Comparison of ENCODE assay signal across 9 cellular contexts in genomic region chr19:29672319-29672932, GRCh38. TPM values are rescaled to one million over a fixed set of nuclear protein-coding genes. Genes with fewer than 3 reads are reported as not detected.
A peak's percentile ranks its signal among the peaks of the same experiment; 100 is the strongest.
DNase-seq lines count a peak whose midpoint lies in the region; ATAC-seq, FAIRE-seq and TF ChIP-seq lines count a peak whose summit lies in the region.
"Had no signal": no experiment of that assay in that cellular context is flagged by ENCODE, and none has a peak within 500 bp of the region (broad histone marks: within the 10 kb centered on the region; RNA-seq: fewer than 3 reads in every experiment).

No MANE protein-coding gene starts in this region.

- peak overlapping the region; percentile 61 for H2AK9ac ChIP-seq in IMR-90 (replicated peaks; ENCODE audit: low read depth, low read length, poor library complexity)

- no peak overlapping the region for H2BK120ac ChIP-seq in IMR-90 (ENCODE audit: low read depth, low read length)
- no peak overlapping the region for H2BK120ac ChIP-seq in trophoblast cell (ENCODE audit: insufficient read depth, low read length, poor library complexity)

- DNase-seq in CD4-positive, CD25-positive, alpha-beta regulatory T cell, result no peak
- no peak for DNase-seq in IMR-90
- no peak for DNase-seq in GM12878 (ENCODE audit: low read depth, low spot score)
- DNase-seq in trophoblast cell, result no peak
- DNase-seq in SIG-M5 treated with dmso at 0.1 percent for 504 hours (lab: John Stamatoyannopoulos, UW; ENCODE audit: unreplicated experiment), result no peak
- no peak for DNase-seq in cerebellar cortex (ENCODE audit: low spot score)
- no peak for DNase-seq in brain microvascular endothelial cell
- DNase-seq: NCI-H510A treated with DMSO at 0.1 percent for 48 hours had no signal

- H3K14ac ChIP-seq in IMR-90 (replicated peaks; ENCODE audit: low read depth, low read length), result no peak overlapping the region
- peak overlapping the region; percentile 1 for H3K14ac ChIP-seq in trophoblast cell (ENCODE audit: low read length)

- H2AK5ac ChIP-seq in IMR-90 (ENCODE audit: low read depth, low read length) (no peak overlapping the region), trophoblast cell (ENCODE audit: low read length) (no peak overlapping the region)

- H2BK5ac ChIP-seq in IMR-90 (ENCODE audit: low read depth, low read length, poor library complexity, severe bottlenecking), result no peak overlapping the region
- H2BK5ac ChIP-seq in trophoblast cell (ENCODE audit: low read depth, low read length, poor library complexity), result no peak overlapping the region

- no peaks in the 10 kb centered on the region for H3K9me3 ChIP-seq in CD4-positive, CD25-positive, alpha-beta regulatory T cell (ENCODE audit: control insufficient read depth in 2 of 2, low read length in 2 of 2)
- H3K9me3 ChIP-seq in IMR-90 (ENCODE audit: control insufficient read depth, insufficient read depth, low read length), result no peaks in the 10 kb centered on the region
- H3K9me3 ChIP-seq in GM12878 (replicated peaks; ENCODE audit: control insufficient read depth, insufficient read depth, low read length), result no peaks in the 10 kb centered on the region
- no peaks in the 10 kb centered on the region for H3K9me3 ChIP-seq in trophoblast cell (ENCODE audit: insufficient read depth, low read depth, low read length)

- H3K9me3 Mint-ChIP-seq in CD4-positive, CD25-positive, alpha-beta regulatory T cell, result no peaks in the 10 kb centered on the region

- peaks cover 24% of the 10 kb centered on the region for H3K36me3 Mint-ChIP-seq in CD4-positive, CD25-positive, alpha-beta regulatory T cell

- FAIRE-seq in GM12878 (lab: Jason Lieb, UNC), result peak; percentile 68

- H4K12ac ChIP-seq in trophoblast cell (ENCODE audit: low read depth, low read length), result no peak overlapping the region

- H3K36me3 ChIP-seq in CD4-positive, CD25-positive, alpha-beta regulatory T cell (ENCODE audit: control insufficient read depth, insufficient read depth, low read length), result peaks cover 34% of the 10 kb centered on the region
- H3K36me3 ChIP-seq in IMR-90 (ENCODE audit: control insufficient read depth, insufficient read depth, low read length) (peaks cover 23% of the 10 kb centered on the region; the same call in 1 of the 2 replicates), GM12878 (ENCODE audit: control insufficient read depth in 2 of 2, insufficient read depth in 2 of 2, low read length in 1 of 2) (peaks cover 8 to 35% of the 10 kb centered on the region in 2 experiments), trophoblast cell (ENCODE audit: control insufficient read depth in 1 of 2, insufficient read depth in 2 of 2, low read length in 2 of 2) (peaks cover 28 to 30% of the 10 kb centered on the region in 2 experiments), brain microvascular endothelial cell (replicated peaks) (peaks cover 19% of the 10 kb centered on the region)

- H4K5ac ChIP-seq in IMR-90 (ENCODE audit: low read depth, low read length), result no peak overlapping the region

- peak overlapping the region; percentile 77 to 91 (median 85) for H3K4me3 Mint-ChIP-seq in CD4-positive, CD25-positive, alpha-beta regulatory T cell

- H3K9ac ChIP-seq in IMR-90 (ENCODE audit: low read depth, low read length), result no peak overlapping the region
- H3K9ac ChIP-seq in GM12878 (ENCODE audit: control insufficient read depth, insufficient read depth, low read length), result peak overlapping the region; percentile 50
- H3K9ac ChIP-seq in trophoblast cell (ENCODE audit: low read length), result no peak overlapping the region

- H3K4me1 Mint-ChIP-seq in CD4-positive, CD25-positive, alpha-beta regulatory T cell, result peaks cover 5 to 89% (median 50%) of the 10 kb centered on the region in 4 donors

- 94% methylated on average over 7 of the region's 8 CpGs; no CpG with 5 or more reads in 1 of the 2 experiments for whole genome bisulfite sequencing in IMR-90 (ENCODE audit: extremely low coverage in 2 of 2, insufficient read length in 1 of 2), 2 experiments
- WGBS in GM12878 (ENCODE audit: insufficient coverage, insufficient replicate concordance, low lambda C conversion rate, missing lambda C conversion rate), result 46% methylated on average over 8 of the region's 8 CpGs
- WGBS in trophoblast cell (ENCODE audit: extremely low coverage, insufficient coverage, insufficient read length), result no CpG with 5 or more reads among the region's 8 CpGs

- H4K91ac ChIP-seq in IMR-90 (ENCODE audit: insufficient read depth, low read depth, low read length) (no peak overlapping the region), trophoblast cell (ENCODE audit: low read depth, low read length) (peak overlapping the region; percentile 31)

- H3K27me3 Mint-ChIP-seq in CD4-positive, CD25-positive, alpha-beta regulatory T cell, result no peaks in the 10 kb centered on the region

- ATAC-seq in CD4-positive, CD25-positive, alpha-beta regulatory T cell (ENCODE audit: low read depth in 2 of 2), result no peak
- ATAC-seq in IMR-90 (ENCODE audit: low read depth) (no peak), GM12878 (no peak), GM18520 (IDR thresholded peaks at IDR 0.05; ENCODE audit: unreplicated experiment) (no peak)

- H2BK15ac ChIP-seq in IMR-90 (ENCODE audit: low read depth, low read length), result no peak overlapping the region

- H3K4ac ChIP-seq in IMR-90 (ENCODE audit: low read depth, low read length) (no peak overlapping the region), trophoblast cell (ENCODE audit: low read depth, low read length) (peak overlapping the region; percentile 1)

- CTCF ChIA-PET in IMR-90 (lab: Yijun Ruan, JAX), result interaction anchor here (0.9 kb wide), 1 partner anchor 10 kb away, joined by 4 read pairs; no protein-coding TSS in a partner anchor
- CTCF ChIA-PET in GM12878 (lab: Yijun Ruan, JAX), result interaction anchor here (0.8 to 3.6 kb wide), 14 partner anchors 9 to 164 kb away, joined by 3 to 45 read pairs (median 5); partner anchors contain the start of genes C19orf12 and POP4

- H4K8ac ChIP-seq in IMR-90 (ENCODE audit: low read depth in 2 of 2, low read length in 2 of 2) (no peak overlapping the region), trophoblast cell (ENCODE audit: low read depth, low read length) (no peak overlapping the region)

- POLR2A ChIA-PET in IMR-90 (lab: Charles Lee; ENCODE audit: unreplicated experiment), result no interaction called here
- POLR2A ChIA-PET in GM12878 (lab: Charles Lee), result interaction anchor here (0.6 to 2.8 kb wide), 6 partner anchors 27 to 1203 kb away, joined by 3 to 13 read pairs (median 4); partner anchors contain the start of genes C19orf12 and POP4

- BruUV-seq in IMR-90 (replicated peaks; lab: Mats Ljungman, UMichigan), result no TSS peak
- no TSS peak for BruUV-seq in GM12878 (replicated peaks; lab: Mats Ljungman, UMichigan)

- RAD21 ChIA-PET in GM12878 (lab: Charles Lee; ENCODE audit: unreplicated experiment), result interaction anchor here (1.0 to 3.0 kb wide), 8 partner anchors 22 to 172 kb away, joined by 3 to 22 read pairs (median 5); partner anchors contain the start of genes C19orf12 and POP4

- H3K79me1 ChIP-seq in IMR-90 (ENCODE audit: low read depth in 1 of 2, low read length in 2 of 2), result peaks cover 26 to 58% of the 10 kb centered on the region in 2 experiments
- peaks cover 6% of the 10 kb centered on the region for H3K79me1 ChIP-seq in trophoblast cell (ENCODE audit: low read length)

- no peak for TF ChIP-seq EP300 in GM12878 (IDR thresholded peaks at IDR 0.05; ENCODE audit: borderline replicate concordance in 1 of 2, control insufficient read depth in 1 of 2, low read depth in 2 of 2, low read length in 2 of 2)

- no peak overlapping the region for H3K23ac ChIP-seq in IMR-90 (ENCODE audit: low read depth, low read length)
- no peak overlapping the region for H3K23ac ChIP-seq in trophoblast cell (ENCODE audit: low read length)

- H2BK20ac ChIP-seq in IMR-90 (ENCODE audit: low read depth, low read length), result no peak overlapping the region

- peaks cover 12% of the 10 kb centered on the region for H3K9me1 ChIP-seq in IMR-90 (ENCODE audit: insufficient read depth, low read length)

- H3K79me2 ChIP-seq in GM12878 (ENCODE audit: control insufficient read depth, insufficient read depth, low read length) (peaks cover 65% of the 10 kb centered on the region), trophoblast cell (ENCODE audit: control insufficient read depth, insufficient read depth, low read length, poor library complexity) (peaks cover 1% of the 10 kb centered on the region)

- peaks cover 30% of the 10 kb centered on the region for H4K20me1 ChIP-seq in IMR-90 (ENCODE audit: insufficient read depth, low read length)
- no peaks in the 10 kb centered on the region for H4K20me1 ChIP-seq in GM12878 (ENCODE audit: control insufficient read depth, insufficient read depth)

- in situ Hi-C loops in IMR-90 (cut with MboI; ENCODE audit: low sequenced_read_pairs) (no loop called here), GM12878 (cut with MboI) (no loop called here), brain microvascular endothelial cell (cut with HindIII; ENCODE audit: low pct_ligation_motif_present, low sequenced_read_pairs) (no loop called here)

- H3K56ac ChIP-seq in IMR-90 (ENCODE audit: extremely low read depth, insufficient read depth, low read length), result no peak overlapping the region

- H2BK12ac ChIP-seq in trophoblast cell (ENCODE audit: low read length), result no peak overlapping the region

- peak overlapping the region; percentile 97 to 99 (median 99) for H3K27ac Mint-ChIP-seq in CD4-positive, CD25-positive, alpha-beta regulatory T cell

- TF ChIP-seq POLR2A in IMR-90 (IDR thresholded peaks at IDR 0.05; ENCODE audit: low read depth, low read length), result no peak
- no peak for TF ChIP-seq POLR2A in GM12878 (IDR thresholded peaks at IDR 0.05; ENCODE audit: low read depth, low read length)

- peak overlapping the region; percentile 94 for H3K27ac ChIP-seq in CD4-positive, CD25-positive, alpha-beta regulatory T cell (ENCODE audit: insufficient read depth, low read length, poor library complexity, severe bottlenecking)
- H3K27ac ChIP-seq in IMR-90 (ENCODE audit: insufficient read depth, low read length), result no peak overlapping the region
- peak overlapping the region; percentile 89 for H3K27ac ChIP-seq in GM12878 (ENCODE audit: control insufficient read depth, insufficient read depth)
- H3K27ac ChIP-seq in trophoblast cell (ENCODE audit: low read depth, low read length), result no peak overlapping the region
- H3K27ac ChIP-seq in brain microvascular endothelial cell, result no peak overlapping the region

- dilution Hi-C loops in IMR-90 (cut with HindIII; ENCODE audit: low sequenced_read_pairs, unreplicated experiment), result no loop called here

- SMC1A ChIA-PET in GM12878 (lab: Charles Lee; ENCODE audit: uncharacterized antibody, unreplicated experiment), result interaction anchor here (0.6 to 4.0 kb wide), 7 partner anchors 9 to 1591 kb away, joined by 3 to 22 read pairs (median 5); partner anchors contain the start of genes C19orf12 and POP4

- H3K4me3 ChIP-seq in CD4-positive, CD25-positive, alpha-beta regulatory T cell (ENCODE audit: low read depth, low read length), result peak overlapping the region; percentile 76
- H3K4me3 ChIP-seq in IMR-90 (ENCODE audit: insufficient read depth, low read depth, low read length) (no peak overlapping the region), GM12878 (peak overlapping the region; percentile 59), trophoblast cell (ENCODE audit: low read depth, low read length) (no peak overlapping the region), brain microvascular endothelial cell (ENCODE audit: low read depth, low read length) (no peak overlapping the region)

- no peak overlapping the region for H2AFZ ChIP-seq in IMR-90 (replicated peaks; ENCODE audit: low read length, poor library complexity)
- H2AFZ ChIP-seq in GM12878 (ENCODE audit: control insufficient read depth, low read depth, low read length), result no peak overlapping the region
- no peak overlapping the region for H2AFZ ChIP-seq in trophoblast cell (ENCODE audit: insufficient read depth, low read length, poor library complexity)

- H3K18ac ChIP-seq in IMR-90 (ENCODE audit: low read depth, low read length), result no peak overlapping the region
- H3K18ac ChIP-seq in trophoblast cell (ENCODE audit: low read length), result peak overlapping the region; percentile 22

- no peaks in the 10 kb centered on the region for H3K27me3 ChIP-seq in CD4-positive, CD25-positive, alpha-beta regulatory T cell (ENCODE audit: control insufficient read depth, insufficient read depth, low read length)
- H3K27me3 ChIP-seq in IMR-90 (ENCODE audit: control insufficient read depth, insufficient read depth, low read length) (no peaks in the 10 kb centered on the region), GM12878 (replicated peaks in 1 of 2; ENCODE audit: control insufficient read depth in 2 of 2, insufficient read depth in 2 of 2, low read length in 1 of 2) (no peaks in the 10 kb centered on the region), trophoblast cell (ENCODE audit: insufficient read depth, low read length) (no peaks in the 10 kb centered on the region), brain microvascular endothelial cell (replicated peaks) (no peaks in the 10 kb centered on the region)

- TF ChIP-seq RAD21 in IMR-90 (IDR thresholded peaks at IDR 0.05; ENCODE audit: low read length), result no peak
- TF ChIP-seq RAD21 in GM12878 (IDR thresholded peaks at IDR 0.05; ENCODE audit: insufficient read depth, low read depth, low read length), result no peak

- peaks cover 100% of the 10 kb centered on the region for H3K4me1 ChIP-seq in CD4-positive, CD25-positive, alpha-beta regulatory T cell (ENCODE audit: control insufficient read depth, insufficient read depth, low read length, poor library complexity, severe bottlenecking)
- H3K4me1 ChIP-seq in IMR-90 (ENCODE audit: control insufficient read depth, insufficient read depth, low read length) (peaks cover 8% of the 10 kb centered on the region), GM12878 (ENCODE audit: control insufficient read depth, insufficient read depth, low read length) (peaks cover 58% of the 10 kb centered on the region), trophoblast cell (ENCODE audit: control insufficient read depth in 1 of 2, insufficient read depth in 2 of 2, low read length in 2 of 2) (peaks cover 6 to 8% of the 10 kb centered on the region in 2 experiments)

- no peak for TF ChIP-seq CTCF in IMR-90 (conservative IDR thresholded peaks at IDR 0.05; ENCODE audit: low read depth, low read length)
- TF ChIP-seq CTCF in GM12878 (IDR thresholded peaks at IDR 0.05 in 2 of 3, conservative IDR thresholded peaks at IDR 0.05 in 1 of 3; ENCODE audit: control insufficient read depth in 2 of 3, extremely low read depth in 1 of 3, insufficient read depth in 1 of 3, low read depth in 3 of 3, low read length in 3 of 3), result no peak
- TF ChIP-seq CTCF in brain microvascular endothelial cell (IDR thresholded peaks at IDR 0.05; ENCODE audit: low read depth, low read length, missing control alignments), result no peak

- intact Hi-C loops in IMR-90 (cut with micrococcal nuclease), result no loop called here
- intact Hi-C loops in GM12878 (cut with micrococcal nuclease; ENCODE audit: unreplicated experiment), result no loop called here

- H3K4me2 ChIP-seq in IMR-90 (ENCODE audit: low read depth, low read length), result no peak overlapping the region
- peak overlapping the region; percentile 77 for H3K4me2 ChIP-seq in GM12878 (ENCODE audit: control insufficient read depth, insufficient read depth)
- H3K4me2 ChIP-seq in trophoblast cell (ENCODE audit: low read length), result no peak overlapping the region

RNA-seq across cellular contexts. Expression of gene PLEKHF1, which starts 7.2 kb away (rescaled TPM):
- total RNA-seq in CD4-positive, CD25-positive, alpha-beta regulatory T cell, result 21.0 TPM
- polyA plus RNA-seq in CD4-positive, CD25-positive, alpha-beta regulatory T cell, result 10 to 100 TPM; 23.5 to 49.3 (median 35.2) TPM
- 4.7 and 5.0 TPM in 2 replicates for total RNA-seq in IMR-90 (2012; rRNA removed)
- 6.6 and 7.2 TPM in 2 replicates for polyA plus RNA-seq in IMR-90 (2012; rRNA removed)
- polyA plus RNA-seq in IMR-90 (2012; cell fraction: cytosol; rRNA removed), result 7.0 and 12.9 TPM in 2 replicates
- 10.8 and 25.4 TPM in 2 replicates for polyA plus RNA-seq in IMR-90 (2012; cell fraction: nucleus; rRNA removed; ENCODE audit: low replicate concordance)
- total RNA-seq in GM12878 (2013; cell fraction: nucleolus; rRNA removed), result 27.3 and 32.2 TPM in 2 replicates
- 18.6 and 20.2 TPM in 2 replicates for total RNA-seq in GM12878 (2014; rRNA removed)
- 2.5 and 4.0 TPM in 2 replicates for total RNA-seq in GM12878 (2014; rRNA removed; fragmentation: Illumina TruSeq; extraction: Trizol)
- 17.6 and 19.1 TPM in 2 replicates for total RNA-seq in GM12878 (2021)
- 1.8 TPM for polyA plus RNA-seq in GM12878 (2011; ENCODE audit: low read depth)
- polyA plus RNA-seq in GM12878 (2011; rRNA removed), result 6.0 and 15.8 TPM in 2 replicates
- 25.9 and 36.4 TPM in 2 replicates for polyA plus RNA-seq in GM12878 (2011; cell fraction: cytosol; rRNA removed)
- polyA plus RNA-seq in GM12878 (2011; cell fraction: nucleus; rRNA removed), result 40.4 and 43.7 TPM in 2 replicates
- polyA plus RNA-seq in GM12878 (2012), result 6.0 and 11.1 TPM in 2 replicates
- 0.19 and 2.4 TPM in 2 replicates for polyA plus RNA-seq in GM12878 (2014; fragmentation: Illumina TruSeq; extraction: Trizol)
- under 1 TPM; 0.10 to 0.31 TPM for polyA plus RNA-seq in GM12878 (2014; fragmentation: Nextera tagmentation; extraction: Ambion mirVana)
- 20.3 and 23.0 TPM in 2 replicates for polyA plus RNA-seq in GM12878 (2014; rRNA removed)
- polyA plus RNA-seq in GM12878 (2016; fragmentation: Nextera tagmentation; extraction: Ambion mirVana), result 10 to 100 TPM; 14.8 to 19.5 TPM
- polyA minus RNA-seq in GM12878 (2011; rRNA and poly(A)+ RNA removed), result 11.6 and 26.6 TPM in 2 replicates
- 13.9 and 17.0 TPM in 2 replicates for polyA minus RNA-seq in GM12878 (2011; cell fraction: cytosol; rRNA and poly(A)+ RNA removed)
- polyA minus RNA-seq in GM12878 (2011; cell fraction: nucleus; rRNA and poly(A)+ RNA removed), result 19.7 and 32.3 TPM in 2 replicates
- 37.2 and 41.2 TPM in 2 replicates for polyA plus RNA-seq in trophoblast cell (2013)

RNA-seq across cellular contexts. Expression of gene C19orf12, which starts 42.6 kb away (rescaled TPM):
- total RNA-seq in CD4-positive, CD25-positive, alpha-beta regulatory T cell, result 22.8 TPM
- 10 to 100 TPM; 28.3 to 33.7 (median 31.0) TPM for polyA plus RNA-seq in CD4-positive, CD25-positive, alpha-beta regulatory T cell
- total RNA-seq in IMR-90 (2012; rRNA removed) (16.3 and 19.2 TPM in 2 replicates), GM12878 (2014; rRNA removed) (20.4 and 21.9 TPM in 2 replicates), GM12878 (2014; rRNA removed; fragmentation: Illumina TruSeq; extraction: Trizol) (10.6 and 12.8 TPM in 2 replicates), GM12878 (2021) (20.9 and 21.6 TPM in 2 replicates)
- polyA plus RNA-seq in IMR-90 (2012; rRNA removed) (24.0 and 24.2 TPM in 2 replicates), GM12878 (2011; rRNA removed) (23.5 and 24.9 TPM in 2 replicates), GM12878 (2014; fragmentation: Illumina TruSeq; extraction: Trizol) (8.2 and 12.5 TPM in 2 replicates), GM12878 (2014; fragmentation: Nextera tagmentation; extraction: Ambion mirVana) (1 to 10 TPM; 2.3 to 6.6 TPM), GM12878 (2014; rRNA removed) (19.6 and 22.6 TPM in 2 replicates), GM12878 (2016; fragmentation: Nextera tagmentation; extraction: Ambion mirVana) (10 to 100 TPM; 20.0 to 20.5 TPM)
- 16.3 and 25.0 TPM in 2 replicates for polyA plus RNA-seq in IMR-90 (2012; cell fraction: cytosol; rRNA removed)
- 21.2 and 29.1 TPM in 2 replicates for polyA plus RNA-seq in IMR-90 (2012; cell fraction: nucleus; rRNA removed; ENCODE audit: low replicate concordance)
- 24.8 and 33.3 TPM in 2 replicates for total RNA-seq in GM12878 (2013; cell fraction: nucleolus; rRNA removed)
- polyA plus RNA-seq in GM12878 (2011; ENCODE audit: low read depth), result 7.3 TPM
- 22.2 and 29.7 TPM in 2 replicates for polyA plus RNA-seq in GM12878 (2011; cell fraction: cytosol; rRNA removed)
- polyA plus RNA-seq in GM12878 (2011; cell fraction: nucleus; rRNA removed), result 23.6 and 25.4 TPM in 2 replicates
- polyA plus RNA-seq in GM12878 (2012), result 13.2 and 14.9 TPM in 2 replicates
- 9.3 and 15.4 TPM in 2 replicates for polyA minus RNA-seq in GM12878 (2011; rRNA and poly(A)+ RNA removed)
- polyA minus RNA-seq in GM12878 (2011; cell fraction: cytosol; rRNA and poly(A)+ RNA removed), result 6.0 and 7.4 TPM in 2 replicates
- 5.3 and 8.3 TPM in 2 replicates for polyA minus RNA-seq in GM12878 (2011; cell fraction: nucleus; rRNA and poly(A)+ RNA removed)
- polyA plus RNA-seq in trophoblast cell (2013), result 17.9 and 18.2 TPM in 2 replicates

Comparison
In these comparisons a context has a peak if more than half of its experiments do, and no peak if none do; other contexts are left out.
1. H3K27ac ChIP-seq: peak in CD4-positive, CD25-positive, alpha-beta regulatory T cell (single experiment) and GM12878 (single experiment); none in IMR-90 (single experiment), trophoblast cell (single experiment) and brain microvascular endothelial cell (single experiment).
2. H3K4me3 ChIP-seq: peak in CD4-positive, CD25-positive, alpha-beta regulatory T cell (single experiment) and GM12878 (single experiment); none in IMR-90 (single experiment), trophoblast cell (single experiment) and brain microvascular endothelial cell (single experiment).